7 cellular contexts compared by ENCODE assay signal in the genomic region with DNA sequence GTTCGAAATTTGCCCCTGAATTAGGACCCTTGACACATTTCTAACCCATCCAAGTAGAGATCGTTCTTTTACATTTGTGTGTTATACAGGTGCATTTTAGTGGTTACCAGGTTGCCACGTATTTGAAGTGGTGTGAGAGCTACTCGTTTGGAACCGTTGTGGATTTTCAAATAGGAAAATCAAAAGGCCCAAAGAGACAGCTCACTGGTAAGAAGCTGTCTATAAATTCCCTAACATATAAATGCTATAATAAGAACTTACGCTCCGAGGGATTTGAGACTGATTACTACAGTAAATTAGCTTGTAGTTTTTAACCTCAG. TPM values are rescaled to one million over a fixed set of nuclear protein-coding genes. Genes with fewer than 3 reads are reported as not detected.
DNase-seq lines count a peak whose midpoint lies in the region; ATAC-seq and TF ChIP-seq lines count a peak whose summit lies in the region.

No MANE protein-coding gene starts in this region.

- no peaks in the 10 kb centered on the region for H3F3A ChIP-seq in GM23338 (replicated peaks; ENCODE audit: low read depth)

- H3K36me3 Mint-ChIP-seq in GM23338 (ENCODE audit: low read depth): peaks cover 24% of the 10 kb centered on the region
- peaks cover 19% of the 10 kb centered on the region for H3K36me3 Mint-ChIP-seq in natural killer cell treated with Interleukin-12 subunit alpha and Interleukin-12 subunit beta and Interleukin-15 and Interleukin-18, amount 100 ng/mL, for 72 hours

- H4K20me1 ChIP-seq in GM23338 (replicated peaks; ENCODE audit: insufficient read depth): peaks cover 18% of the 10 kb centered on the region

- H3K27ac ChIP-seq in GM23338 (ENCODE audit: low read depth): peak overlapping the region; percentile 96
- H3K27ac ChIP-seq in cingulate gyrus (ENCODE audit: low read depth, low read length): peak overlapping the region; percentile 98

- H3K9me3 Mint-ChIP-seq in GM23338: no peaks in the 10 kb centered on the region
- H3K9me3 Mint-ChIP-seq in natural killer cell treated with Interleukin-12 subunit alpha and Interleukin-12 subunit beta and Interleukin-15 and Interleukin-18, amount 100 ng/mL, for 72 hours: peaks cover 3% of the 10 kb centered on the region

- H3K4me1 ChIP-seq in GM23338 (ENCODE audit: insufficient read depth): peaks cover 15% of the 10 kb centered on the region

- TF ChIP-seq CTCF in GM23338 (conservative IDR thresholded peaks at IDR 0.05; ENCODE audit: low read depth in 2 of 2): no peak

- peak overlapping the region; percentile 96 for H3K4me3 Mint-ChIP-seq in GM23338
- H3K4me3 Mint-ChIP-seq in natural killer cell treated with Interleukin-12 subunit alpha and Interleukin-12 subunit beta and Interleukin-15 and Interleukin-18, amount 100 ng/mL, for 72 hours: peak overlapping the region; percentile 99

- H3K4me1 Mint-ChIP-seq in GM23338: peaks cover 27% of the 10 kb centered on the region
- peaks cover 40 to 48% of the 10 kb centered on the region in 2 donors for H3K4me1 Mint-ChIP-seq in natural killer cell treated with Interleukin-12 subunit alpha and Interleukin-12 subunit beta and Interleukin-15 and Interleukin-18, amount 100 ng/mL, for 72 hours (ENCODE audit: low read depth in 2 of 2)

- peak overlapping the region; percentile 99 for H3K27ac Mint-ChIP-seq in GM23338
- H3K27ac Mint-ChIP-seq in natural killer cell treated with Interleukin-12 subunit alpha and Interleukin-12 subunit beta and Interleukin-15 and Interleukin-18, amount 100 ng/mL, for 72 hours: peak overlapping the region; percentile 98

- peaks cover 75% of the 10 kb centered on the region for H3K79me2 ChIP-seq in GM23338 (replicated peaks; ENCODE audit: insufficient read depth)

- peaks cover 25% of the 10 kb centered on the region for H3K27me3 ChIP-seq in GM23338 (ENCODE audit: insufficient read depth)

- H3K9me2 ChIP-seq in GM23338 (ENCODE audit: insufficient read depth): no peaks in the 10 kb centered on the region

- H3K27me3 Mint-ChIP-seq in GM23338 (ENCODE audit: insufficient read depth, low read depth, poor library complexity): peaks cover 27% of the 10 kb centered on the region
- H3K27me3 Mint-ChIP-seq in natural killer cell treated with Interleukin-12 subunit alpha and Interleukin-12 subunit beta and Interleukin-15 and Interleukin-18, amount 100 ng/mL, for 72 hours: no peaks in the 10 kb centered on the region

- ATAC-seq in GM23338: no peak
- no peak for ATAC-seq in natural killer cell treated with Interleukin-12 subunit alpha and Interleukin-12 subunit beta and Interleukin-15 and Interleukin-18, amount 100 ng/mL, for 72 hours

- peak overlapping the region; percentile 84 for H3K4me2 ChIP-seq in GM23338

- no peaks in the 10 kb centered on the region; the same call in 1 of the 2 replicates for H3K36me3 ChIP-seq in GM23338 (ENCODE audit: insufficient read depth)

- no peak for DNase-seq in GM23338 (ENCODE audit: low spot score)
- peak; percentile 42 for DNase-seq in NCI-H69 (lab: John Stamatoyannopoulos, UW)
- no peak for DNase-seq in natural killer cell treated with Interleukin-12 subunit alpha and Interleukin-12 subunit beta and Interleukin-15 and Interleukin-18, amount 100 ng/mL, for 72 hours (ENCODE audit: low spot score)
- DNase-seq in NOMO-1 treated with dmso at 0.1 percent for 144 hours (lab: John Stamatoyannopoulos, UW; ENCODE audit: unreplicated experiment): no peak
- no peak for DNase-seq in GF-D8 (lab: John Stamatoyannopoulos, UW)
- no peak for DNase-seq in dedifferentiated amniotic fluid mesenchymal stem cell (ENCODE audit: extremely low spot score)

- no peak overlapping the region for H2AFZ ChIP-seq in GM23338

- peak overlapping the region; percentile 73 for H3K4me3 ChIP-seq in GM23338

TF ChIP-seq in GM23338, 12 proteins besides CTCF, POLR2A, EP300 and RAD21:
- TF ChIP-seq ZNF331 (CRISPR knock-in tag; IDR thresholded peaks at IDR 0.05; ENCODE audit: low read depth): no peak
- TF ChIP-seq, protein P1, sequence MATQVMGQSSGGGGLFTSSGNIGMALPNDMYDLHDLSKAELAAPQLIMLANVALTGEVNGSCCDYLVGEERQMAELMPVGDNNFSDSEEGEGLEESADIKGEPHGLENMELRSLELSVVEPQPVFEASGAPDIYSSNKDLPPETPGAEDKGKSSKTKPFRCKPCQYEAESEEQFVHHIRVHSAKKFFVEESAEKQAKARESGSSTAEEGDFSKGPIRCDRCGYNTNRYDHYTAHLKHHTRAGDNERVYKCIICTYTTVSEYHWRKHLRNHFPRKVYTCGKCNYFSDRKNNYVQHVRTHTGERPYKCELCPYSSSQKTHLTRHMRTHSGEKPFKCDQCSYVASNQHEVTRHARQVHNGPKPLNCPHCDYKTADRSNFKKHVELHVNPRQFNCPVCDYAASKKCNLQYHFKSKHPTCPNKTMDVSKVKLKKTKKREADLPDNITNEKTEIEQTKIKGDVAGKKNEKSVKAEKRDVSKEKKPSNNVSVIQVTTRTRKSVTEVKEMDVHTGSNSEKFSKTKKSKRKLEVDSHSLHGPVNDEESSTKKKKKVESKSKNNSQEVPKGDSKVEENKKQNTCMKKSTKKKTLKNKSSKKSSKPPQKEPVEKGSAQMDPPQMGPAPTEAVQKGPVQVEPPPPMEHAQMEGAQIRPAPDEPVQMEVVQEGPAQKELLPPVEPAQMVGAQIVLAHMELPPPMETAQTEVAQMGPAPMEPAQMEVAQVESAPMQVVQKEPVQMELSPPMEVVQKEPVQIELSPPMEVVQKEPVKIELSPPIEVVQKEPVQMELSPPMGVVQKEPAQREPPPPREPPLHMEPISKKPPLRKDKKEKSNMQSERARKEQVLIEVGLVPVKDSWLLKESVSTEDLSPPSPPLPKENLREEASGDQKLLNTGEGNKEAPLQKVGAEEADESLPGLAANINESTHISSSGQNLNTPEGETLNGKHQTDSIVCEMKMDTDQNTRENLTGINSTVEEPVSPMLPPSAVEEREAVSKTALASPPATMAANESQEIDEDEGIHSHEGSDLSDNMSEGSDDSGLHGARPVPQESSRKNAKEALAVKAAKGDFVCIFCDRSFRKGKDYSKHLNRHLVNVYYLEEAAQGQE (IDR thresholded peaks at IDR 0.05; ENCODE audit: unreplicated experiment): no peak
- TF ChIP-seq JUNB (IDR thresholded peaks at IDR 0.05; ENCODE audit: unreplicated experiment): no peak
- no peak for TF ChIP-seq ZNF114 (CRISPR knock-in tag; IDR thresholded peaks at IDR 0.05)
- no peak for TF ChIP-seq POLR2AphosphoS5 (IDR thresholded peaks at IDR 0.05; ENCODE audit: low read depth)
- no peak for TF ChIP-seq EZH2 (IDR thresholded peaks at IDR 0.05; ENCODE audit: low read depth, unreplicated experiment)
- no peak for TF ChIP-seq CREB1 (CRISPR knock-in tag; IDR thresholded peaks at IDR 0.05; ENCODE audit: low read depth)
- no peak for TF ChIP-seq NANOG (IDR thresholded peaks at IDR 0.05; ENCODE audit: borderline replicate concordance)
- no peak for TF ChIP-seq STAT1 (IDR thresholded peaks at IDR 0.05; ENCODE audit: unreplicated experiment)

RNA-seq across cellular contexts. Expression of a gene that starts 1.6 kb away (rescaled TPM):
- total RNA-seq in GM23338 (2014; rRNA removed; shearing (Covaris generic)): 13.1 and 26.1 TPM in 2 replicates
- 6.9 and 8.3 TPM in 2 replicates for polyA plus RNA-seq in GM23338 (2016; fragmentation: Nextera tagmentation; extraction: Ambion mirVana)
- total RNA-seq in natural killer cell treated with Interleukin-12 subunit alpha and Interleukin-12 subunit beta and Interleukin-15 and Interleukin-18, amount 100 ng/mL, for 72 hours: 10 to 100 TPM; 12.8 to 31.0 TPM
